ENCODE assay signal across 8 cellular contexts in the genomic region with DNA sequence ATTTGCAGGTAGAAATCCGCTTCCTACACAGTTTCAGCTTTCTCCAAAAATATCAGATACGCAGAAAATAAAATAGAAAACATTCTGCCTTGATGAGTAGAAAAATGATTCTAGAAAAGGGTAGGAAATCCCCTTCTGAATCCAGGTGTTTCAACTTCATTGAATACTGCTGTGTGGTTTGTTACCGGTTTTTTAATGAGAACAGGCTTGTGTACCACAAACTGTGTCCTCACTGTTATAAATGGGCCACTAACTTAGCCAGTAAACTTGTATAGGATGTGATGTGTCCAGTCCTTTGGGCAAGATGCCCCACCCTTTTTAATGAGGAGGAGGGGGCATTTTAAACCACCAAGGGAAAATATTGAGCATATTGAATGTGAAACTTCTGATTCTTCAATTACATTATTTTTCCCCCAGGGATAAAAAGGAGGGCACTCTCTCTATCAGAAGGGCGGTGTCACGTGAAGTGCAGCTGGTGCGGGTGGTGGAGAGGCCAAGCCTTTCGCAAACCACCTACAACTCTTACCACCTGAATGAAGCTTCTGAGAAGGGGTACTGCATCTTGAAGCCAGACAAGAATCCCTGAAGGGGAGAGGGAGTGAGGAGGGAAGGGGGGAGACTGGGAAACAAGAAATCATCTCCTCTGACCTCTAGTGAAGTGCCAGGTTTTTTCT. TPM values are rescaled to one million over a fixed set of nuclear protein-coding genes. Genes with fewer than 3 reads are reported as not detected.
A peak's percentile ranks its signal among the peaks of the same experiment; 100 is the strongest.
DNase-seq lines count a peak whose midpoint lies in the region; ATAC-seq and TF ChIP-seq lines count a peak whose summit lies in the region.

No MANE protein-coding gene starts in this region.

- CTCF ChIA-PET in Panc1 (lab: Charles Lee), result no interaction called here

- H3K27me3 ChIP-seq in BE2C (no peaks in the 10 kb centered on the region), Panc1 (ENCODE audit: control insufficient read depth, insufficient read depth, low read length) (no peaks in the 10 kb centered on the region), esophagus squamous epithelium (peaks cover 0 to 40% (median 0%) of the 10 kb centered on the region in 4 donors), ovary (no peaks in the 10 kb centered on the region)

- BruUV-seq in Panc1 (replicated peaks; lab: Mats Ljungman, UMichigan), result no TSS peak

- in situ Hi-C loops in Panc1 (cut with HindIII; ENCODE audit: low pct_unique_long_range_greater_than_20kb, low sequenced_read_pairs), result no loop called here

- 50 to 67% methylated on average over 7 of the region's 7 CpGs for WGBS in esophagus squamous epithelium, 2 donors
- 56 to 73% (median 64%) methylated on average over 7 of the region's 7 CpGs for WGBS in ovary, 3 donors

- TF ChIP-seq EP300 in ovary (IDR thresholded peaks at IDR 0.05), result no peak

- POLR2A ChIA-PET in Panc1 (lab: Charles Lee), result no interaction called here

- H3K36me3 ChIP-seq in BE2C (no peaks in the 10 kb centered on the region), Panc1 (ENCODE audit: control insufficient read depth, insufficient read depth, low read length) (no peaks in the 10 kb centered on the region), esophagus squamous epithelium (no peaks in the 10 kb centered on the region), ovary (no peaks in the 10 kb centered on the region)

- no peaks in the 10 kb centered on the region for H3K9me3 ChIP-seq in BE2C
- H3K9me3 ChIP-seq in Panc1 (ENCODE audit: control insufficient read depth, insufficient read depth, low read depth, low read length), result no peaks in the 10 kb centered on the region
- H3K9me3 ChIP-seq in esophagus squamous epithelium, result no peaks in the 10 kb centered on the region
- no peaks in the 10 kb centered on the region for H3K9me3 ChIP-seq in ovary

- TF ChIP-seq POLR2A in esophagus squamous epithelium (IDR thresholded peaks at IDR 0.05) (no peak), ovary (IDR thresholded peaks at IDR 0.05) (no peak), erythroblast (IDR thresholded peaks at IDR 0.05; ENCODE audit: low read length) (no peak)

- TF ChIP-seq CTCF in BE2C (IDR thresholded peaks at IDR 0.05; ENCODE audit: low read depth, low read length) (no peak), Panc1 (IDR thresholded peaks at IDR 0.05) (no peak), esophagus squamous epithelium (IDR thresholded peaks at IDR 0.05) (no peak), ovary (IDR thresholded peaks at IDR 0.05) (no peak)

- intact Hi-C loops in Panc1 (cut with micrococcal nuclease; ENCODE audit: unreplicated experiment), result loop anchor here (5.0 kb wide), 1 partner anchor 372 kb away; no protein-coding TSS in a partner anchor
- intact Hi-C loops in esophagus squamous epithelium (cut with DNase I), result no loop called here
- intact Hi-C loops in ovary (cut with DNase I), result no loop called here

- H3K27ac ChIP-seq in Panc1 (ENCODE audit: low read length), result peak overlapping the region; percentile 34; the same call in 1 of the 2 replicates
- H3K27ac ChIP-seq in esophagus squamous epithelium, result peak overlapping the region in 3 of 4 donors; percentile 27 to 82 (median 73)
- H3K27ac ChIP-seq in ovary, result no peak overlapping the region

- ATAC-seq in GM18861 (IDR thresholded peaks at IDR 0.05; ENCODE audit: unreplicated experiment), result peak; percentile 36
- peak; percentile 42 for ATAC-seq in HG02943 (IDR thresholded peaks at IDR 0.05; ENCODE audit: low read depth, unreplicated experiment)
- no peak for ATAC-seq in Panc1

- DNase-seq in BE2C, result peak; percentile 31
- no peak for DNase-seq in Panc1 (ENCODE audit: low read depth, low spot score)
- DNase-seq in esophagus squamous epithelium (lab: John Stamatoyannopoulos, UW), result no peak
- DNase-seq in ovary, result peak in 2 of 5 donors; percentile 7 to 14
- no peak for DNase-seq in erythroblast (lab: John Stamatoyannopoulos, UW)
- DNase-seq in middle frontal gyrus (ENCODE audit: extremely low spot score, low spot score), result no peak

- H3K4me3 ChIP-seq in BE2C (ENCODE audit: low read depth, low read length), result peak overlapping the region; percentile 65
- peak overlapping the region; percentile 46 to 72 for H3K4me3 ChIP-seq in Panc1 (ENCODE audit: low read depth in 2 of 2, low read length in 2 of 2)
- peak overlapping the region in 3 of 4 donors; percentile 55 to 71 (median 62) for H3K4me3 ChIP-seq in esophagus squamous epithelium
- peak overlapping the region; percentile 69 for H3K4me3 ChIP-seq in ovary

- H3K4me1 ChIP-seq in BE2C (peaks cover 21% of the 10 kb centered on the region), Panc1 (ENCODE audit: control insufficient read depth, insufficient read depth, low read length) (peaks cover 3% of the 10 kb centered on the region; the same call in 1 of the 2 replicates), esophagus squamous epithelium (peaks cover 0 to 35% (median 10%) of the 10 kb centered on the region in 3 donors), ovary (ENCODE audit: insufficient read depth) (no peaks in the 10 kb centered on the region)

RNA-seq across cellular contexts. Expression of a gene that starts 4.5 kb away (rescaled TPM):
- polyA plus RNA-seq in BE2C (2012; ENCODE audit: insufficient read depth, insufficient read length, low read depth), result 12.3 TPM
- total RNA-seq in Panc1 (2021; ENCODE audit: unreplicated experiment) (0.59 TPM), esophagus squamous epithelium (under 1 TPM in 1 of 4 donors, not detected in 3; 0.19 TPM), ovary (10 to 100 TPM in 1 of 7 donors, 1 to 10 TPM in 6; 1.3 to 10.6 (median 2.3) TPM)
- polyA plus RNA-seq in Panc1 (2012; ENCODE audit: insufficient read length), result 0.33 TPM
- polyA plus RNA-seq in ovary, result 1 to 10 TPM; 2.1 to 2.4 TPM

Comparison
In these comparisons a context has a peak if more than half of its experiments do, and no peak if none do; other contexts are left out.
1. H3K27ac ChIP-seq: peak in Panc1 (single experiment) and esophagus squamous epithelium (3 of 4); none in ovary (0 of 2).
2. Peak in every context shown above with its lines, with median percentiles within 50 percentile points of each other: H3K4me3 ChIP-seq.